In genomic region chr22:24407278-24407665, GRCh38 we compare ENCODE assay signal across 15 cellular contexts. TPM values are rescaled to one million over a fixed set of nuclear protein-coding genes. Genes with fewer than 3 reads are reported as not detected.
DNase-seq lines count a peak whose midpoint lies in the region; ATAC-seq and TF ChIP-seq lines count a peak whose summit lies in the region.
"Had no signal": no experiment of that assay in that cellular context is flagged by ENCODE, and none has a peak within 500 bp of the region (broad histone marks: within the 10 kb centered on the region; RNA-seq: fewer than 3 reads in every experiment).

No MANE protein-coding gene starts in this region.

- no peak for TF ChIP-seq CTCF in BE2C (IDR thresholded peaks at IDR 0.05; ENCODE audit: low read depth, low read length)
- TF ChIP-seq CTCF in DND-41 (IDR thresholded peaks at IDR 0.05; ENCODE audit: borderline replicate concordance, extremely low read depth, low read length, poor library complexity, severe bottlenecking) = no peak
- no peak for TF ChIP-seq CTCF in chondrocyte (IDR thresholded peaks at IDR 0.05)
- TF ChIP-seq CTCF in mesothelial cell of epicardium (IDR thresholded peaks at IDR 0.05; ENCODE audit: unreplicated experiment) = no peak
- no peak for TF ChIP-seq CTCF in GM13977 (IDR thresholded peaks at IDR 0.05; ENCODE audit: extremely low read depth, insufficient read depth, missing control alignments)

- H3K36me3 Mint-ChIP-seq in chondrocyte (ENCODE audit: low read depth) (peaks cover 9% of the 10 kb centered on the region), mesothelial cell of epicardium (peaks cover 17% of the 10 kb centered on the region)

- H3K27ac Mint-ChIP-seq in chondrocyte (ENCODE audit: unreplicated experiment) (peak overlapping the region; percentile 54), mesothelial cell of epicardium (peak overlapping the region; percentile 73)

- no peak overlapping the region for H3K4me2 ChIP-seq in DND-41 (ENCODE audit: insufficient read depth, low read length)

- H3K27me3 Mint-ChIP-seq in chondrocyte (ENCODE audit: low read depth) (no peaks in the 10 kb centered on the region), mesothelial cell of epicardium (ENCODE audit: low read depth) (no peaks in the 10 kb centered on the region)
- H3K27me3 Mint-ChIP-seq: CD8-positive, alpha-beta memory T cell had no signal

- H3K9me3 ChIP-seq in BE2C = no peaks in the 10 kb centered on the region
- no peaks in the 10 kb centered on the region for H3K9me3 ChIP-seq in DND-41 (ENCODE audit: insufficient read depth, low read length, severe bottlenecking)
- H3K9me3 ChIP-seq: prostate gland had no signal

- ATAC-seq in DND-41 (ENCODE audit: insufficient read depth, low read depth) (peak; percentile 52), HG03095 (IDR thresholded peaks at IDR 0.05; ENCODE audit: unreplicated experiment) (no peak)
- ATAC-seq: left colon had no signal

- peaks cover 59% of the 10 kb centered on the region for H3K4me1 Mint-ChIP-seq in chondrocyte (ENCODE audit: low read depth)
- H3K4me1 Mint-ChIP-seq in mesothelial cell of epicardium = peaks cover 55% of the 10 kb centered on the region

- H3K9ac ChIP-seq in DND-41 (ENCODE audit: low read depth, low read length) = no peak overlapping the region

- H4K20me1 ChIP-seq in DND-41 (ENCODE audit: insufficient read depth, low read length) = peaks cover 19% of the 10 kb centered on the region; the same call in 1 of the 2 replicates

- DNase-seq in BE2C = peak; percentile 58
- peak; percentile 37 for DNase-seq in DND-41
- no peak for DNase-seq in chondrocyte (ENCODE audit: low spot score)
- no peak for DNase-seq in mesothelial cell of epicardium (ENCODE audit: low spot score in 2 of 2, unreplicated experiment in 2 of 2)
- DNase-seq in GM13977 (ENCODE audit: low spot score) = no peak
- DNase-seq in NCI-H1417 (lab: John Stamatoyannopoulos, UW) = no peak
- no peak for DNase-seq in ACHN
- DNase-seq: activated gamma-delta T cell; foreskin melanocyte; left colon; NCI-H446 treated with DMSO at 0.1 percent for 48 hours; stimulated activated CD4-positive, alpha-beta T cell treated with anti-CD3 and anti-CD28 coated beads, Interleukin-4, amount 100 ng/mL, for 1 hour had no signal

- peaks cover 2% of the 10 kb centered on the region; the same call in 1 of the 2 replicates for H3K79me2 ChIP-seq in DND-41 (ENCODE audit: insufficient read depth, low read length)

- no peak overlapping the region for H2AFZ ChIP-seq in DND-41 (ENCODE audit: low read depth, low read length)

- H3K4me3 Mint-ChIP-seq in chondrocyte (ENCODE audit: unreplicated experiment) = peak overlapping the region; percentile 36
- peak overlapping the region; percentile 13 for H3K4me3 Mint-ChIP-seq in mesothelial cell of epicardium

- H3K9me3 Mint-ChIP-seq in chondrocyte (ENCODE audit: low read depth) (no peaks in the 10 kb centered on the region), mesothelial cell of epicardium (no peaks in the 10 kb centered on the region)
- H3K9me3 Mint-ChIP-seq: CD8-positive, alpha-beta memory T cell had no signal

- peaks cover 20% of the 10 kb centered on the region for H3K36me3 ChIP-seq in BE2C
- H3K36me3 ChIP-seq in DND-41 (ENCODE audit: insufficient read depth, low read length) = peaks cover 64% of the 10 kb centered on the region
- H3K36me3 ChIP-seq: prostate gland had no signal

- peak overlapping the region; percentile 20; the same call in 1 of the 2 replicates for H3K27ac ChIP-seq in DND-41 (ENCODE audit: low read length)
- H3K27ac ChIP-seq: prostate gland had no signal

- H3K4me1 ChIP-seq in BE2C (peaks cover 55% of the 10 kb centered on the region), DND-41 (ENCODE audit: insufficient read depth, low read length) (no peaks in the 10 kb centered on the region)

- H3K27me3 ChIP-seq in BE2C (no peaks in the 10 kb centered on the region), DND-41 (ENCODE audit: insufficient read depth, low read length, poor library complexity) (no peaks in the 10 kb centered on the region)

- H3K4me3 ChIP-seq in BE2C (ENCODE audit: low read depth, low read length) = no peak overlapping the region
- no peak overlapping the region for H3K4me3 ChIP-seq in DND-41 (ENCODE audit: low read depth in 1 of 2, low read length in 2 of 2)
- H3K4me3 ChIP-seq: prostate gland had no signal

- in situ Hi-C loops in GM13977 (cut with MboI; ENCODE audit: low pct_unique_long_range_greater_than_20kb, low sequenced_read_pairs, unreplicated experiment) = no loop called here
- in situ Hi-C loops in ACHN (cut with HindIII; ENCODE audit: low pct_ligation_motif_present, low pct_unique_long_range_greater_than_20kb, low sequenced_read_pairs) = loop anchor here (25.0 kb wide), 1 partner anchor 105 kb away; no protein-coding TSS in a partner anchor

RNA-seq across cellular contexts. Expression of gene ADORA2A, which starts 20.1 kb away (rescaled TPM):
- 5.2 TPM for polyA plus RNA-seq in BE2C (2012; ENCODE audit: insufficient read depth, insufficient read length, low read depth)
- total RNA-seq in chondrocyte (2.3 to 3.6 TPM (median 2.4 TPM) in 3 replicates), mesothelial cell of epicardium (8.3 to 10.8 TPM (median 9.4 TPM) in 3 replicates)

Comparison
In these comparisons a context has a peak if more than half of its experiments do, and no peak if none do; other contexts are left out.
1. DNase-seq: peak in BE2C (single experiment) and DND-41 (single experiment); none in chondrocyte (single experiment), mesothelial cell of epicardium (0 of 2), GM13977 (single experiment), NCI-H1417 (0 of 3) and ACHN (single experiment).